36 cellular contexts compared by ENCODE assay signal in the genomic region with DNA sequence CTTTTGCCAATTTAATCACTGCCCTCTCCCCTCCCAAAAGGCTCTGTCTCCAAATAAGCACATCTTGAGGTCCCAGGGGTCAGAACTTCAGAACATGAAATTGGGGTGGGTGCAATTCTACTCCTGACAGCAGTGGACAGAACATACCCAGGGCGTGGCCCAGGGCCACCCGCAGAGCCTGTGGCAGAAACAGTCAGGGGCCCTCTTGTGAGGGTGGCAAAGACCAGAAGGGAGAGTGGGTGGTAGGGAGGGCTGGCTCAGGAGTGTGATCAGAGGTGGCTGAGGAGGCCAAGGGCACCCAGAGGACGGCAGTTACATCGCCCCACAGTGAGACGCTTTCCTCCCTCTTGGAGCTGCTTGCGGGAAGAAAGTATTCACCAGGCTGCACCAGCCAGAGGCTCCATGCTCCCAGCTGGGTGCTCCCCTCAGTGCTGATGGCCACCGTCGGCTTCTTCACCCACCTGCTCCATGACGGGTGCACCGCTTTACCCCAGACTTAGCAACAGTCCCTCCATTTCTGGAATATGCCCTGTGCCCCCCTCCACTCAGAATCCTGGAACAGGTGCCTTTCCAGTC.
"Had no signal": no experiment of that assay in that cellular context is flagged by ENCODE, and none has a peak within 500 bp of the region (broad histone marks: within the 10 kb centered on the region; RNA-seq: fewer than 3 reads in every experiment).

No MANE protein-coding gene starts in this region.

- H3K27me3 ChIP-seq: adrenal gland, body of pancreas, brain microvascular endothelial cell had no signal

- H3K4me3 ChIP-seq: adrenal gland, body of pancreas, breast epithelium had no signal

- H3K9me3 Mint-ChIP-seq: activated B cell treated with CpG ODN at 0.5 μM for 24 hours; activated CD4-positive, alpha-beta memory T cell treated with anti-CD3 and anti-CD28 coated beads for 36 hours; activated CD4-positive, alpha-beta T cell treated with anti-CD3 and anti-CD28 coated beads, Interleukin-2, amount 10 ng/mL, durations not matched to agents 24 days and 14 days; activated CD8-positive, alpha-beta T cell treated with anti-CD3 and anti-CD28 coated beads for 36 hours; activated naive CD4-positive, alpha-beta T cell treated with anti-CD3 and anti-CD28 coated beads for 36 hours; activated naive CD4-positive, alpha-beta T cell treated with anti-CD3 and anti-CD28 coated beads, Interleukin-2, amount 50 U/mL, for 72 hours; activated naive CD8-positive, alpha-beta T cell treated with anti-CD3 and anti-CD28 coated beads for 36 hours; activated T-cell treated with anti-CD3 and anti-CD28 coated beads, Interleukin-2, amount 50 U/mL, for 4 hours; activated T-cell treated with anti-CD3 and anti-CD28 coated beads, Interleukin-2, amount 50 U/mL, for 72 hours; activated T-helper 1 cell treated with anti-CD3 and anti-CD28 coated beads, Interleukin-12 subunit alpha, Interleukin-12 subunit beta, Interleukin-2, Interleukin-4 antibody, amounts not matched to agents 30 ng/mL and 10 ng/mL and 1 ng/mL, durations not matched to agents 14 hours and 24 hours and 36 hours; activated T-helper 17 cell treated with anti-CD3 and anti-CD28 coated beads, Interleukin-2, amount 50 U/mL, for 72 hours; T-helper 1 cell treated with Interleukin-12 subunit alpha and Interleukin-12 subunit beta and Interleukin-4 antibody, amounts not matched to agents 30 μg/mL and 1 μg/mL, for 36 hours; T-helper 2 cell treated with Interferon-gamma antibody and Interleukin-4, amounts not matched to agents 5 μg/mL and 100 μg/mL, for 36 hours had no signal

- H3K27ac ChIP-seq: adrenal gland, body of pancreas, brain microvascular endothelial cell, breast epithelium, VCaP had no signal

- H3K27me3 Mint-ChIP-seq: activated CD4-positive, alpha-beta memory T cell treated with anti-CD3 and anti-CD28 coated beads for 36 hours; activated CD4-positive, alpha-beta T cell treated with anti-CD3 and anti-CD28 coated beads, Interleukin-2, amount 10 ng/mL, durations not matched to agents 24 days and 14 days; activated CD8-positive, alpha-beta T cell treated with anti-CD3 and anti-CD28 coated beads for 36 hours; activated naive CD8-positive, alpha-beta T cell treated with anti-CD3 and anti-CD28 coated beads for 36 hours had no signal

- H3K36me3 ChIP-seq: adrenal gland, brain microvascular endothelial cell, breast epithelium had no signal

- ATAC-seq: activated CD8-positive, alpha-beta T cell treated with anti-CD3 and anti-CD28 coated beads for 36 hours; activated naive CD4-positive, alpha-beta T cell treated with anti-CD3 and anti-CD28 coated beads, Interleukin-2, amount 50 U/mL, for 72 hours; activated T-cell treated with anti-CD3 and anti-CD28 coated beads, Interleukin-2, amount 50 U/mL, for 4 hours; activated T-cell treated with anti-CD3 and anti-CD28 coated beads, Interleukin-2, amount 50 U/mL, for 72 hours; activated T-helper 17 cell treated with anti-CD3 and anti-CD28 coated beads, Interleukin-2, amount 50 U/mL, for 72 hours; body of pancreas had no signal

- DNase-seq: activated B cell treated with CpG ODN at 0.5 μM for 24 hours; activated CD4-positive, alpha-beta memory T cell treated with anti-CD3 and anti-CD28 coated beads for 36 hours; activated CD4-positive, alpha-beta T cell treated with anti-CD3 and anti-CD28 coated beads for 4 hours; activated CD4-positive, alpha-beta T cell treated with anti-CD3 and anti-CD28 coated beads, Interleukin-2, amount 10 ng/mL, durations not matched to agents 24 days and 14 days; activated CD4-positive, alpha-beta T cell treated with anti-CD3 and anti-CD28 coated beads, Interleukin-2, amount 50 U/mL, for 1 hour; activated CD4-positive, alpha-beta T cell treated with anti-CD3 and anti-CD28 coated beads, Interleukin-2, amount 50 U/mL, for 4 hours; activated CD4-positive, CD25-positive, alpha-beta regulatory T cell treated with anti-CD3 and anti-CD28 coated beads, Interleukin-2, amount 50 U/mL, for 72 hours; activated CD8-positive, alpha-beta memory T cell treated with anti-CD3 and anti-CD28 coated beads, Interleukin-2, amount 50 U/mL, for 4 hours; activated CD8-positive, alpha-beta T cell treated with anti-CD3 and anti-CD28 coated beads for 36 hours; activated effector memory CD4-positive, alpha-beta T cell treated with anti-CD3 and anti-CD28 coated beads, Interleukin-2, amount 50 U/mL, for 16 hours; activated gamma-delta T cell treated with Interleukin-2 at 50 U/mL for 16 hours; activated naive CD4-positive, alpha-beta T cell; activated naive CD4-positive, alpha-beta T cell treated with anti-CD3 and anti-CD28 coated beads for 36 hours; activated naive CD4-positive, alpha-beta T cell treated with anti-CD3 and anti-CD28 coated beads, Interleukin-2, amount 50 U/mL, for 16 hours; activated naive CD8-positive, alpha-beta T cell treated with anti-CD3 and anti-CD28 coated beads for 36 hours; activated T-cell treated with anti-CD3 and anti-CD28 coated beads for 4 hours; activated T-cell treated with anti-CD3 and anti-CD28 coated beads, Interleukin-2, amount 50 U/mL, for 1 hour; activated T-cell treated with anti-CD3 and anti-CD28 coated beads, Interleukin-2, amount 50 U/mL, for 4 hours; activated T-cell treated with anti-CD3 and anti-CD28 coated beads, Interleukin-2, amount 50 U/mL, for 72 hours; adrenal gland; amniotic stem cell; body of pancreas; brain microvascular endothelial cell; central memory CD4-positive, alpha-beta T cell; T-helper 1 cell; T-helper 2 cell; T-helper 9 cell had no signal

- H3K4me1 Mint-ChIP-seq: activated CD4-positive, alpha-beta T cell treated with anti-CD3 and anti-CD28 coated beads, Interleukin-2, amount 10 ng/mL, durations not matched to agents 24 days and 14 days; activated naive CD8-positive, alpha-beta T cell treated with anti-CD3 and anti-CD28 coated beads for 36 hours; activated T-helper 17 cell treated with anti-CD3 and anti-CD28 coated beads, Interleukin-2, amount 50 U/mL, for 72 hours had no signal

- H3K27ac Mint-ChIP-seq: activated B cell treated with CpG ODN at 0.5 μM for 24 hours; activated CD4-positive, alpha-beta memory T cell treated with anti-CD3 and anti-CD28 coated beads for 36 hours; activated CD4-positive, alpha-beta T cell treated with anti-CD3 and anti-CD28 coated beads, Interleukin-2, amount 10 ng/mL, durations not matched to agents 24 days and 14 days; activated CD8-positive, alpha-beta T cell treated with anti-CD3 and anti-CD28 coated beads for 36 hours; activated naive CD4-positive, alpha-beta T cell treated with anti-CD3 and anti-CD28 coated beads for 36 hours; activated naive CD4-positive, alpha-beta T cell treated with anti-CD3 and anti-CD28 coated beads, Interleukin-2, amount 50 U/mL, for 72 hours; activated naive CD8-positive, alpha-beta T cell treated with anti-CD3 and anti-CD28 coated beads for 36 hours; activated T-cell treated with anti-CD3 and anti-CD28 coated beads, Interleukin-2, amount 50 U/mL, for 72 hours; activated T-helper 1 cell treated with anti-CD3 and anti-CD28 coated beads, Interleukin-12 subunit alpha, Interleukin-12 subunit beta, Interleukin-2, Interleukin-4 antibody, amounts not matched to agents 30 ng/mL and 10 ng/mL and 1 ng/mL, durations not matched to agents 14 hours and 24 hours and 36 hours; activated T-helper 17 cell treated with anti-CD3 and anti-CD28 coated beads, Interleukin-2, amount 50 U/mL, for 72 hours; T-helper 1 cell treated with Interleukin-12 subunit alpha and Interleukin-12 subunit beta and Interleukin-4 antibody, amounts not matched to agents 30 μg/mL and 1 μg/mL, for 36 hours; T-helper 2 cell treated with Interferon-gamma antibody and Interleukin-4, amounts not matched to agents 5 μg/mL and 100 μg/mL, for 36 hours had no signal

- H3K4me1 ChIP-seq: adrenal gland, body of pancreas, breast epithelium had no signal

- H3K9me3 ChIP-seq: adrenal gland, body of pancreas, breast epithelium had no signal

- FAIRE-seq: astrocyte, TTC549 had no signal

- H3K4me3 Mint-ChIP-seq: activated B cell treated with CpG ODN at 0.5 μM for 24 hours; activated CD4-positive, alpha-beta memory T cell treated with anti-CD3 and anti-CD28 coated beads for 36 hours; activated CD4-positive, alpha-beta T cell treated with anti-CD3 and anti-CD28 coated beads, Interleukin-2, amount 10 ng/mL, durations not matched to agents 24 days and 14 days; activated CD8-positive, alpha-beta T cell treated with anti-CD3 and anti-CD28 coated beads for 36 hours; activated naive CD4-positive, alpha-beta T cell treated with anti-CD3 and anti-CD28 coated beads for 36 hours; activated naive CD8-positive, alpha-beta T cell treated with anti-CD3 and anti-CD28 coated beads for 36 hours; activated T-cell treated with anti-CD3 and anti-CD28 coated beads, Interleukin-2, amount 50 U/mL, for 4 hours; activated T-cell treated with anti-CD3 and anti-CD28 coated beads, Interleukin-2, amount 50 U/mL, for 72 hours; activated T-helper 1 cell treated with anti-CD3 and anti-CD28 coated beads, Interleukin-12 subunit alpha, Interleukin-12 subunit beta, Interleukin-2, Interleukin-4 antibody, amounts not matched to agents 30 ng/mL and 10 ng/mL and 1 ng/mL, durations not matched to agents 14 hours and 24 hours and 36 hours; activated T-helper 17 cell treated with anti-CD3 and anti-CD28 coated beads, Interleukin-2, amount 50 U/mL, for 72 hours; T-helper 1 cell treated with Interleukin-12 subunit alpha and Interleukin-12 subunit beta and Interleukin-4 antibody, amounts not matched to agents 30 μg/mL and 1 μg/mL, for 36 hours; T-helper 2 cell treated with Interferon-gamma antibody and Interleukin-4, amounts not matched to agents 5 μg/mL and 100 μg/mL, for 36 hours had no signal
